Comparison of ENCODE assay signal across 1 cellular context in genomic region chr4:6362896-6363295, GRCh38.
TF ChIP-seq lines count a peak whose summit lies in the region.

No MANE protein-coding gene starts in this region.

TF ChIP-seq in H1, 55 proteins besides CTCF, POLR2A, EP300 and RAD21 (continued from another document):
- TF ChIP-seq CHD7 (IDR thresholded peaks at IDR 0.05; ENCODE audit: insufficient replicate concordance, low read length): no peak
- no peak for TF ChIP-seq GABPA (IDR thresholded peaks at IDR 0.05; ENCODE audit: borderline replicate concordance, insufficient read depth, low read length)
- TF ChIP-seq BRCA1 (IDR thresholded peaks at IDR 0.05; ENCODE audit: low read depth, low read length): no peak
- TF ChIP-seq POLR2AphosphoS5 (IDR thresholded peaks at IDR 0.05; ENCODE audit: low read depth, low read length): no peak
- TF ChIP-seq MAFK (IDR thresholded peaks at IDR 0.05; ENCODE audit: low read depth, low read length): peak; percentile 77; the same call in 1 of the 2 replicates
- TF ChIP-seq MAX (IDR thresholded peaks at IDR 0.05): peak; percentile 65
- TF ChIP-seq RBBP5 (IDR thresholded peaks at IDR 0.05; ENCODE audit: borderline replicate concordance, low read depth, low read length): no peak
- no peak for TF ChIP-seq YY1 (IDR thresholded peaks at IDR 0.05; ENCODE audit: low read depth, low read length)
- no peak for TF ChIP-seq CHD2 (IDR thresholded peaks at IDR 0.05; ENCODE audit: low read length)
- no peak for TF ChIP-seq KDM1A (IDR thresholded peaks at IDR 0.05; ENCODE audit: borderline replicate concordance, low read length)
- TF ChIP-seq SIRT6 (IDR thresholded peaks at IDR 0.05; ENCODE audit: low read length): no peak
- peak; percentile 77 for TF ChIP-seq TEAD4 (IDR thresholded peaks at IDR 0.05; ENCODE audit: low read depth, low read length)
- TF ChIP-seq CBX5 (IDR thresholded peaks at IDR 0.05; ENCODE audit: low read depth, low read length): no peak
- no peak for TF ChIP-seq SRF (IDR thresholded peaks at IDR 0.05; ENCODE audit: low read depth, low read length)
- TF ChIP-seq JUN (IDR thresholded peaks at IDR 0.05; ENCODE audit: low read depth, low read length): no peak
- TF ChIP-seq SUZ12 (IDR thresholded peaks at IDR 0.05; ENCODE audit: low read length): no peak
- no peak for TF ChIP-seq SAP30 (IDR thresholded peaks at IDR 0.05; ENCODE audit: insufficient read depth, insufficient replicate concordance, low read length)
- TF ChIP-seq SIN3A (conservative IDR thresholded peaks at IDR 0.05 in 1 of 2, IDR thresholded peaks at IDR 0.05 in 1 of 2; ENCODE audit: low read depth in 1 of 2, low read length in 2 of 2): peak; percentile 89 to 90; a peak in 3 of 4 replicates
- TF ChIP-seq CHD1 (IDR thresholded peaks at IDR 0.05; ENCODE audit: low read depth, low read length): no peak
- peak; percentile 65 for TF ChIP-seq BACH1 (IDR thresholded peaks at IDR 0.05; ENCODE audit: low read length)
TF ChIP-seq in H1: peak in this region for 5.
